Comparison of ENCODE assay signal across 1 cellular context in genomic region chr6:150878347-150879213, GRCh38.
A peak's percentile ranks its signal among the peaks of the same experiment; 100 is the strongest.
TF ChIP-seq lines count a peak whose summit lies in the region.

No MANE protein-coding gene starts in this region.

TF ChIP-seq in GM12878, 131 proteins besides CTCF, POLR2A, EP300 and RAD21:
- TF ChIP-seq PAX8 (IDR thresholded peaks at IDR 0.05) (no peak), POLR2AphosphoS5 (IDR thresholded peaks at IDR 0.05; ENCODE audit: low read length) (no peak), HDAC6 (IDR thresholded peaks at IDR 0.05; ENCODE audit: unreplicated experiment) (no peak), TBL1XR1 (IDR thresholded peaks at IDR 0.05; ENCODE audit: low read depth, low read length) (no peak), STAT1 (conservative IDR thresholded peaks at IDR 0.05) (no peak), CHD1 (IDR thresholded peaks at IDR 0.05; ENCODE audit: low read depth, low read length) (no peak), MXI1 (IDR thresholded peaks at IDR 0.05; ENCODE audit: low read depth, low read length) (no peak), BRCA1 (IDR thresholded peaks at IDR 0.05; ENCODE audit: low read depth, low read length) (no peak), SIX5 (IDR thresholded peaks at IDR 0.05; ENCODE audit: low read depth, low read length, severe bottlenecking) (peak; percentile 72), HCFC1 (IDR thresholded peaks at IDR 0.05; ENCODE audit: low read length) (peak; percentile 57), SREBF1 (IDR thresholded peaks at IDR 0.05; ENCODE audit: low read length) (no peak), ZZZ3 (IDR thresholded peaks at IDR 0.05; ENCODE audit: control insufficient read depth, insufficient read length, low read depth) (no peak)
- TF ChIP-seq, protein P1, sequence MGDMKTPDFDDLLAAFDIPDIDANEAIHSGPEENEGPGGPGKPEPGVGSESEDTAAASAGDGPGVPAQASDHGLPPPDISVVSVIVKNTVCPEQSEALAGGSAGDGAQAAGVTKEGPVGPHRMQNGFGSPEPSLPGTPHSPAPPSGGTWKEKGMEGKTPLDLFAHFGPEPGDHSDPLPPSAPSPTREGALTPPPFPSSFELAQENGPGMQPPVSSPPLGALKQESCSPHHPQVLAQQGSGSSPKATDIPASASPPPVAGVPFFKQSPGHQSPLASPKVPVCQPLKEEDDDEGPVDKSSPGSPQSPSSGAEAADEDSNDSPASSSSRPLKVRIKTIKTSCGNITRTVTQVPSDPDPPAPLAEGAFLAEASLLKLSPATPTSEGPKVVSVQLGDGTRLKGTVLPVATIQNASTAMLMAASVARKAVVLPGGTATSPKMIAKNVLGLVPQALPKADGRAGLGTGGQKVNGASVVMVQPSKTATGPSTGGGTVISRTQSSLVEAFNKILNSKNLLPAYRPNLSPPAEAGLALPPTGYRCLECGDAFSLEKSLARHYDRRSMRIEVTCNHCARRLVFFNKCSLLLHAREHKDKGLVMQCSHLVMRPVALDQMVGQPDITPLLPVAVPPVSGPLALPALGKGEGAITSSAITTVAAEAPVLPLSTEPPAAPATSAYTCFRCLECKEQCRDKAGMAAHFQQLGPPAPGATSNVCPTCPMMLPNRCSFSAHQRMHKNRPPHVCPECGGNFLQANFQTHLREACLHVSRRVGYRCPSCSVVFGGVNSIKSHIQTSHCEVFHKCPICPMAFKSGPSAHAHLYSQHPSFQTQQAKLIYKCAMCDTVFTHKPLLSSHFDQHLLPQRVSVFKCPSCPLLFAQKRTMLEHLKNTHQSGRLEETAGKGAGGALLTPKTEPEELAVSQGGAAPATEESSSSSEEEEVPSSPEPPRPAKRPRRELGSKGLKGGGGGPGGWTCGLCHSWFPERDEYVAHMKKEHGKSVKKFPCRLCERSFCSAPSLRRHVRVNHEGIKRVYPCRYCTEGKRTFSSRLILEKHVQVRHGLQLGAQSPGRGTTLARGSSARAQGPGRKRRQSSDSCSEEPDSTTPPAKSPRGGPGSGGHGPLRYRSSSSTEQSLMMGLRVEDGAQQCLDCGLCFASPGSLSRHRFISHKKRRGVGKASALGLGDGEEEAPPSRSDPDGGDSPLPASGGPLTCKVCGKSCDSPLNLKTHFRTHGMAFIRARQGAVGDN (IDR thresholded peaks at IDR 0.05), result no peak
